ENCODE assay signal across 22 cellular contexts in the genomic region with DNA sequence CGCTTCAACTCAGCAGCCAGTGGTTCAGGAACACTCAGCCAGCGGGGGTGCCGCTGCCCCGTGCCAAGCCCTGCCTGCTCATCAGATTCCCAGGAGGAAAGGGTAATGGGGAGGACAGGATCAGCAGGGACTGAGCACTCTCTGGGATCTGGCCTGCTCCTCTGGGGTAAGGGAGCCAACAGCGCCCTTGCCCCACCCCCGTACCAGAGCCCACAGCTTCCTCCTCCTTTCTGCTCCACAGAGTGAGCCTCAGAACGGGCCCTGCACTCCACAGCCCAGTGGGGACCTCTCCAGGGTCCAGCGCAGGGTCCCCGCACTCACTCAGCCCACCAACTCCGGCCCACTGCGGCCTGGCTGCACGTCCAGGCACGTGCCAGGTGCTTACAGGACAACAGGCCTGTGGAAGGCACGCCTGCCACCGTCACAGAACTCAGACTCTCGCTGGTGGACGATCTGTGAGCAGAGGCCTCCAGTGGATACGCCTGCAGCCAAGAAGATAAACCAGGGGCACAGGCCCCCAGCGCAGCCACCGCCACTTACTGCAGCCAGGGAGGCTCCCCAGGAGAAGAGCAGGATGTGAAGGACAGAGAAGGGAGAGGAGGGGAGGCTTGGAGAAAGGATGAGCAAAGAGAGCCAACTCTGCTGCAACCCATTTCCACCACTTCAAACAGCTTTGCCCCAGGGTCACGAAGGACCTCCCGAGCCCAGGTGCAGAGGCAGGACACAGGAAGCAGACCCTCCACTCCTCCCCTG. TPM values are rescaled to one million over a fixed set of nuclear protein-coding genes. Genes with fewer than 3 reads are reported as not detected.
DNase-seq lines count a peak whose midpoint lies in the region; ATAC-seq, FAIRE-seq and TF ChIP-seq lines count a peak whose summit lies in the region.
"Had no signal": no experiment of that assay in that cellular context is flagged by ENCODE, and none has a peak within 500 bp of the region (broad histone marks: within the 10 kb centered on the region; RNA-seq: fewer than 3 reads in every experiment).

No MANE protein-coding gene starts in this region.

- no peak for ATAC-seq in GM18868 (IDR thresholded peaks at IDR 0.05; ENCODE audit: unreplicated experiment)
- no peak for ATAC-seq in activated CD4-positive, CD25-positive, alpha-beta regulatory T cell treated with anti-CD3 and anti-CD28 coated beads, Interleukin-2, amount 50 U/mL, for 24 hours
- ATAC-seq: activated T-cell treated with anti-CD3 and anti-CD28 coated beads, Interleukin-2, amount 50 U/mL, for 4 hours; left colon; mucosa of descending colon had no signal

- no peak for TF ChIP-seq RAD21 in H1 (IDR thresholded peaks at IDR 0.05 in 1 of 2, conservative IDR thresholded peaks at IDR 0.05 in 1 of 2; ENCODE audit: low read depth in 2 of 2, low read length in 2 of 2)

- H3K4me3 Mint-ChIP-seq in osteocyte (ENCODE audit: unreplicated experiment) = peak overlapping the region; percentile 27
- H3K4me3 Mint-ChIP-seq: activated T-cell treated with anti-CD3 and anti-CD28 coated beads, Interleukin-2, amount 50 U/mL, for 4 hours had no signal

- H3K79me2 ChIP-seq in H1 (ENCODE audit: control insufficient read depth in 1 of 2, insufficient read depth in 2 of 2, low read length in 2 of 2) = peaks cover 0 to 14% of the 10 kb centered on the region in 2 experiments; a peak in 3 of 4 replicates

- H3K23me2 ChIP-seq in H1 (ENCODE audit: low read depth, low read length) = peaks cover 19% of the 10 kb centered on the region; the same call in 1 of the 2 replicates

- no peak overlapping the region for H3K4me3 ChIP-seq in H1 (ENCODE audit: extremely low read depth in 1 of 4, insufficient read depth in 2 of 4, low read depth in 3 of 4, low read length in 4 of 4)
- H3K4me3 ChIP-seq in tibial artery = no peak overlapping the region
- H3K4me3 ChIP-seq: breast epithelium, mucosa of descending colon, vagina had no signal

- H3K36me3 Mint-ChIP-seq in osteocyte (ENCODE audit: unreplicated experiment) = no peaks in the 10 kb centered on the region

- H3K27me3 Mint-ChIP-seq in osteocyte (ENCODE audit: unreplicated experiment) = no peaks in the 10 kb centered on the region

- H4K20me1 ChIP-seq in H1 (replicated peaks in 1 of 2; ENCODE audit: control insufficient read depth in 1 of 2, insufficient read depth in 2 of 2, low read length in 2 of 2) = peaks cover 0 to 10% of the 10 kb centered on the region in 2 experiments

- POLR2A ChIA-PET in H1 (lab: Charles Lee; ENCODE audit: partially characterized antibody) = interaction anchor here (1.2 kb wide), 1 partner anchor 11 kb away, joined by 4 read pairs; no protein-coding TSS in a partner anchor

- H3K27ac Mint-ChIP-seq in osteocyte (ENCODE audit: unreplicated experiment) = no peak overlapping the region

- peak overlapping the region; percentile 5; the same call in 1 of the 2 replicates for H2BK12ac ChIP-seq in H1 (ENCODE audit: low read depth, low read length)

- H4K8ac ChIP-seq in H1 (ENCODE audit: extremely low read depth, insufficient read depth, low read length) = no peak overlapping the region; the same call in none of the 2 replicates

- H2AFZ ChIP-seq in H1 (ENCODE audit: low read length) = no peak overlapping the region

- H3K36me3 ChIP-seq in H1 (ENCODE audit: control insufficient read depth in 2 of 4, insufficient read depth in 4 of 4, low read length in 3 of 4) (no peaks in the 10 kb centered on the region; a peak in 1 of 8 replicates), tibial artery (no peaks in the 10 kb centered on the region)
- H3K36me3 ChIP-seq: breast epithelium, vagina had no signal

- 0 out of 2 replicates have a peak overlapping the region, but pooled peaks have one; percentile 18 for H2BK20ac ChIP-seq in H1 (ENCODE audit: low read length)

- H3K4me1 Mint-ChIP-seq in osteocyte (ENCODE audit: unreplicated experiment) = peaks cover 33% of the 10 kb centered on the region

- H3K9me3 ChIP-seq in H1 (ENCODE audit: insufficient read depth in 2 of 2, low read depth in 1 of 2, low read length in 1 of 2) (no peaks in the 10 kb centered on the region; a peak in 1 of 4 replicates), tibial artery (no peaks in the 10 kb centered on the region)
- H3K9me3 ChIP-seq: breast epithelium, mucosa of descending colon, vagina had no signal

- no peak for TF ChIP-seq EP300 in H1 (IDR thresholded peaks at IDR 0.05; ENCODE audit: borderline replicate concordance in 1 of 2, low read depth in 2 of 2, low read length in 2 of 2)

- no peak overlapping the region for H3K23ac ChIP-seq in H1 (ENCODE audit: insufficient read length)

- H2BK120ac ChIP-seq in H1 (replicated peaks; ENCODE audit: low read depth, low read length) = no peak overlapping the region

- peak overlapping the region; percentile 44; the same call in 1 of the 2 replicates for H2BK5ac ChIP-seq in H1 (ENCODE audit: low read depth, low read length)

- no peak overlapping the region for H4K91ac ChIP-seq in H1 (replicated peaks; ENCODE audit: insufficient read length, low read length)

- H2BK15ac ChIP-seq in H1 (ENCODE audit: low read length) = peak overlapping the region; percentile 46; the same call in 1 of the 2 replicates

- H3K9ac ChIP-seq in H1 (replicated peaks in 1 of 4; ENCODE audit: extremely low read depth in 1 of 4, low read depth in 3 of 4, low read length in 3 of 4) = no peak overlapping the region

- H3K18ac ChIP-seq in H1 (ENCODE audit: extremely low read depth, low read length) = peak overlapping the region; percentile 78

- no peak for TF ChIP-seq CTCF in H1 (IDR thresholded peaks at IDR 0.05; ENCODE audit: control extremely low read depth in 1 of 3, insufficient read depth in 1 of 3, low read depth in 1 of 3, low read length in 3 of 3)
- no peak for TF ChIP-seq CTCF in osteocyte (IDR thresholded peaks at IDR 0.05)
- no peak for TF ChIP-seq CTCF in tibial artery (IDR thresholded peaks at IDR 0.05)

- peak overlapping the region in 1 of 2 experiments; percentile 92; a peak in 2 of 4 replicates for H3K4me2 ChIP-seq in H1 (ENCODE audit: insufficient read depth in 1 of 2, low read depth in 2 of 2, low read length in 2 of 2)

- TF ChIP-seq POLR2A in H1 (IDR thresholded peaks at IDR 0.05; ENCODE audit: control extremely low read depth in 1 of 2, low read depth in 2 of 2, low read length in 2 of 2) = no peak

- H3K27ac ChIP-seq in H1 (ENCODE audit: low read depth, low read length) (no peak overlapping the region), tibial artery (no peak overlapping the region)
- H3K27ac ChIP-seq: breast epithelium, vagina had no signal

- H4K5ac ChIP-seq in H1 (ENCODE audit: insufficient read length, low read depth, low read length) = peak overlapping the region; percentile 12

- WGBS in H1 (ENCODE audit: extremely low coverage in 1 of 2, insufficient coverage in 1 of 2, insufficient read length in 1 of 2, insufficient replicate concordance in 2 of 2, low coverage in 1 of 2, low lambda C conversion rate in 2 of 2, missing lambda C conversion rate in 1 of 2), 2 experiments = 83% methylated on average over 19 of the region's 22 CpGs; no CpG with 5 or more reads in 1 of the 2 experiments

- H3K27me3 ChIP-seq in H1 (replicated peaks in 1 of 4; ENCODE audit: control insufficient read depth in 3 of 4, extremely low read depth in 1 of 4, insufficient read depth in 3 of 4, low read length in 3 of 4) (peaks cover 3 to 16% (median 12%) of the 10 kb centered on the region in 4 experiments), tibial artery (peaks cover 0 to 83% of the 10 kb centered on the region in 2 donors)

- H3K56ac ChIP-seq in H1 (replicated peaks; ENCODE audit: insufficient read length, low read depth, low read length) = no peak overlapping the region

- FAIRE-seq in H1 (lab: Jason Lieb, UNC) = no peak
- FAIRE-seq: frontal cortex, GM12891 had no signal

- intact Hi-C loops in tibial artery (cut with DNase I; ENCODE audit: low total_unique reads) = no loop called here

- DNase-seq in GDM1 (lab: John Stamatoyannopoulos, UW) (peak; percentile 26), MV-4-11 (lab: John Stamatoyannopoulos, UW) (peak; percentile 2), H1 (ENCODE audit: low read depth in 1 of 2, low spot score in 2 of 2) (no peak), osteocyte (ENCODE audit: extremely low spot score, unreplicated experiment) (no peak), tibial artery (no peak)
- DNase-seq: activated CD4-positive, alpha-beta T cell treated with anti-CD3 and anti-CD28 coated beads, Interleukin-2, amount 50 U/mL, for 48 hours; activated T-cell treated with anti-CD3 and anti-CD28 coated beads, Interleukin-2, amount 50 U/mL, for 4 hours; cortex of kidney; DMS 273 treated with DMSO at 0.1 percent for 48 hours; left colon; mucosa of descending colon; NCI-H1694; NCI-H345; stimulated activated CD4-positive, alpha-beta T cell treated with anti-CD3 and anti-CD28 coated beads, Interleukin-2, amount 100 ng/mL, for 24 hours had no signal

- H3K79me1 ChIP-seq in H1 (ENCODE audit: low read depth, low read length) = peaks cover 2% of the 10 kb centered on the region

- CTCF ChIA-PET in H1 (lab: Charles Lee; ENCODE audit: partially characterized antibody) = interaction anchor here (0.7 to 6.4 kb wide), 12 partner anchors 8 to 156 kb away, joined by 3 to 84 read pairs (median 5); no protein-coding TSS in a partner anchor

- H3K4me1 ChIP-seq in H1 (replicated peaks in 1 of 4; ENCODE audit: control insufficient read depth in 3 of 4, insufficient read depth in 4 of 4, low read length in 3 of 4) (peaks cover 0 to 37% (median 22%) of the 10 kb centered on the region in 4 experiments; a peak in 6 of 7 replicates), tibial artery (peaks cover 0 to 23% (median 17%) of the 10 kb centered on the region in 4 donors)

- H3K4ac ChIP-seq in H1 (replicated peaks; ENCODE audit: insufficient read length, low read depth, low read length) = no peak overlapping the region

- H2AK5ac ChIP-seq in H1 (ENCODE audit: low read depth, low read length) = peak overlapping the region; percentile 40; the same call in 1 of the 2 replicates

- H3K9me3 Mint-ChIP-seq in osteocyte (ENCODE audit: unreplicated experiment) = no peaks in the 10 kb centered on the region
- H3K9me3 Mint-ChIP-seq: activated T-cell treated with anti-CD3 and anti-CD28 coated beads, Interleukin-2, amount 50 U/mL, for 4 hours had no signal

- H3K14ac ChIP-seq in H1 (ENCODE audit: insufficient read length) = no peak overlapping the region

RNA-seq across cellular contexts. Expression of a gene that starts 2.1 kb away (rescaled TPM):
- total RNA-seq in H1 (2021; fragmentation: NEBNext Ultra II Directional; extraction: Animal tissue kit (Norgen Biotek cat#: 25700)) = 13.2 and 14.8 TPM in 2 replicates
- polyA plus RNA-seq in H1 (2011; rRNA removed) = 4.1 and 9.5 TPM in 2 replicates
- polyA plus RNA-seq in H1 (2011; cell fraction: cytosol; rRNA removed) = 7.8 TPM
- 88.4 TPM for polyA plus RNA-seq in H1 (2011; cell fraction: nucleus; rRNA removed)
- 7.4 to 14.6 TPM (median 10.8 TPM) in 4 replicates for polyA plus RNA-seq in H1 (2012, experiment 1 of 2)
- 1.4 TPM for polyA plus RNA-seq in H1 (2012, experiment 2 of 2)
- polyA plus RNA-seq in H1 (2013, experiment 1 of 2) = 4.9 TPM
- 4.4 TPM for polyA plus RNA-seq in H1 (2013, experiment 2 of 2)
- 1.7 and 3.0 TPM in 2 replicates for polyA minus RNA-seq in H1 (2011; rRNA and poly(A)+ RNA removed)
- polyA minus RNA-seq in H1 (2011; cell fraction: cytosol; rRNA and poly(A)+ RNA removed) = 9.0 TPM
- polyA minus RNA-seq in H1 (2011; cell fraction: nucleus; rRNA and poly(A)+ RNA removed) = 24.4 TPM
- 255 and 262 TPM in 2 replicates for total RNA-seq in osteocyte

RNA-seq across cellular contexts. Expression of a gene that starts 15.6 kb away (rescaled TPM):
- 21.7 and 22.2 TPM in 2 replicates for total RNA-seq in H1 (2021; fragmentation: NEBNext Ultra II Directional; extraction: Animal tissue kit (Norgen Biotek cat#: 25700))
- 19.8 and 22.3 TPM in 2 replicates for polyA plus RNA-seq in H1 (2011; rRNA removed)
- 21.1 TPM for polyA plus RNA-seq in H1 (2011; cell fraction: cytosol; rRNA removed)
- polyA plus RNA-seq in H1 (2011; cell fraction: nucleus; rRNA removed) = 10.8 TPM
- polyA plus RNA-seq in H1 (2012, experiment 1 of 2) = 17.4 to 21.5 TPM (median 21.1 TPM) in 4 replicates
- 23.7 TPM for polyA plus RNA-seq in H1 (2012, experiment 2 of 2)
- polyA plus RNA-seq in H1 (2013, experiment 1 of 2) = 13.6 TPM
- polyA plus RNA-seq in H1 (2013, experiment 2 of 2) = 13.7 TPM
- polyA minus RNA-seq in H1 (2011; rRNA and poly(A)+ RNA removed) = 15.2 and 19.2 TPM in 2 replicates
- 15.5 TPM for polyA minus RNA-seq in H1 (2011; cell fraction: cytosol; rRNA and poly(A)+ RNA removed)
- polyA minus RNA-seq in H1 (2011; cell fraction: nucleus; rRNA and poly(A)+ RNA removed) = 6.6 TPM
- 49.1 and 49.5 TPM in 2 replicates for total RNA-seq in osteocyte

RNA-seq across cellular contexts. Expression of a gene that starts 40.7 kb away (rescaled TPM):
- 29.7 and 30.3 TPM in 2 replicates for total RNA-seq in H1 (2021; fragmentation: NEBNext Ultra II Directional; extraction: Animal tissue kit (Norgen Biotek cat#: 25700))
- 50.7 and 66.4 TPM in 2 replicates for polyA plus RNA-seq in H1 (2011; rRNA removed)
- polyA plus RNA-seq in H1 (2011; cell fraction: cytosol; rRNA removed) = 54.2 TPM
- 183 TPM for polyA plus RNA-seq in H1 (2011; cell fraction: nucleus; rRNA removed)
- polyA plus RNA-seq in H1 (2012, experiment 1 of 2) = 29.1 to 37.1 TPM (median 32.3 TPM) in 4 replicates
- 26.5 TPM for polyA plus RNA-seq in H1 (2012, experiment 2 of 2)
- 23.2 TPM for polyA plus RNA-seq in H1 (2013, experiment 1 of 2)
- polyA plus RNA-seq in H1 (2013, experiment 2 of 2) = 21.4 TPM
- polyA minus RNA-seq in H1 (2011; rRNA and poly(A)+ RNA removed) = 32.3 and 34.3 TPM in 2 replicates
- 25.3 TPM for polyA minus RNA-seq in H1 (2011; cell fraction: cytosol; rRNA and poly(A)+ RNA removed)
- 44.8 TPM for polyA minus RNA-seq in H1 (2011; cell fraction: nucleus; rRNA and poly(A)+ RNA removed)
- total RNA-seq in osteocyte = 20.1 and 20.5 TPM in 2 replicates

RNA-seq across cellular contexts. Expression of a gene that starts 43.1 kb away (rescaled TPM):
- total RNA-seq in H1 (2021; fragmentation: NEBNext Ultra II Directional; extraction: Animal tissue kit (Norgen Biotek cat#: 25700)) = 2.9 and 3.1 TPM in 2 replicates
- polyA plus RNA-seq in H1 (2011; rRNA removed) = 2.6 and 4.2 TPM in 2 replicates
- 1.3 TPM for polyA plus RNA-seq in H1 (2011; cell fraction: cytosol; rRNA removed)
- polyA plus RNA-seq in H1 (2011; cell fraction: nucleus; rRNA removed) = 8.4 TPM
- polyA plus RNA-seq in H1 (2012, experiment 1 of 2) = 1.2 to 3.8 TPM (median 2.8 TPM) in 4 replicates
- 1.3 TPM for polyA plus RNA-seq in H1 (2012, experiment 2 of 2)
- polyA plus RNA-seq in H1 (2013, experiment 1 of 2) = 2.1 TPM
- 2.3 TPM for polyA plus RNA-seq in H1 (2013, experiment 2 of 2)
- 1.9 and 3.5 TPM in 2 replicates for polyA minus RNA-seq in H1 (2011; rRNA and poly(A)+ RNA removed)
- 3.4 TPM for polyA minus RNA-seq in H1 (2011; cell fraction: cytosol; rRNA and poly(A)+ RNA removed)
- polyA minus RNA-seq in H1 (2011; cell fraction: nucleus; rRNA and poly(A)+ RNA removed) = 6.7 TPM
- 0.16 and 0.24 TPM in 2 replicates for total RNA-seq in osteocyte
- total RNA-seq: epithelial cell of proximal tubule, omental fat pad had no signal

Comparison
In these comparisons a context has a peak if more than half of its experiments do, and no peak if none do; other contexts are left out.
1. DNase-seq: peak in GDM1 (single experiment) and MV-4-11 (single experiment); none in H1 (0 of 2), osteocyte (single experiment) and tibial artery (0 of 2).
2. RNA of a gene that starts 2.1 kb away (total RNA-seq): 255 to 262 TPM in osteocyte; 13.2 to 14.8 TPM in H1; every median in the first group is over 10 times any median in the second.